ENCODE assay signal across 8 cellular contexts in the genomic region with DNA sequence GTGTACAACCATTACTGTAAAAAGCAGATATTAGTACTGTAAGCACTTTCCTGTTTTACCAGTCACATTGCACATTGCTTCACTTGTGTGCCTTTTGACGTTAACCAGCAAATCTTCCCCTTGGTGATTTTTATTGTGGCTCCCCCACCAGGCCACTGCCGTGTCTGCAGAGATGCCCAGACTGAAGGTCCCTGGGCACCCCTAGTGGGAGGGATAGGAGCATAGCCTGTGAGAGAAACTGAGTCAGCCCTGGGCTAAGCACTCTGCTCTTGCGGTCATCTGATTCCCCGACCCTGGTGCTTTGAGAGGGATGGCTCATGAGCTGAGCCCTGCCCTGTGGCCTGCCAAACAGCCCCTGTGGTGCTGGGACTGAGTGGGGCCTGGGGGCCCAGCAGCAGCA.
A peak's percentile ranks its signal among the peaks of the same experiment; 100 is the strongest.
DNase-seq lines count a peak whose midpoint lies in the region; ATAC-seq and TF ChIP-seq lines count a peak whose summit lies in the region.
"Had no signal": no experiment of that assay in that cellular context is flagged by ENCODE, and none has a peak within 500 bp of the region (broad histone marks: within the 10 kb centered on the region; RNA-seq: fewer than 3 reads in every experiment).

No MANE protein-coding gene starts in this region.

- no peaks in the 10 kb centered on the region for H3F3A ChIP-seq in GM23338 (replicated peaks; ENCODE audit: low read depth)

- peaks cover 30% of the 10 kb centered on the region for H3K4me1 Mint-ChIP-seq in GM23338
- peaks cover 53 to 60% (median 57%) of the 10 kb centered on the region in 3 donors for H3K4me1 Mint-ChIP-seq in T-cell
- H3K4me1 Mint-ChIP-seq in memory B cell = peaks cover 8% of the 10 kb centered on the region

- no peaks in the 10 kb centered on the region for H3K9me3 Mint-ChIP-seq in GM23338
- no peaks in the 10 kb centered on the region for H3K9me3 Mint-ChIP-seq in T-cell
- H3K9me3 Mint-ChIP-seq in memory B cell = no peaks in the 10 kb centered on the region

- H3K4me1 ChIP-seq in GM23338 (ENCODE audit: insufficient read depth) = no peaks in the 10 kb centered on the region
- H3K4me1 ChIP-seq in suprapubic skin = no peaks in the 10 kb centered on the region

- H3K4me3 Mint-ChIP-seq in GM23338 (no peak overlapping the region), T-cell (no peak overlapping the region), memory B cell (no peak overlapping the region)

- TF ChIP-seq POLR2A in suprapubic skin (IDR thresholded peaks at IDR 0.05) = no peak

- no peak overlapping the region for H3K4me2 ChIP-seq in GM23338

- H3K4me3 ChIP-seq in GM23338 (no peak overlapping the region), astrocyte of the spinal cord (ENCODE audit: low read depth, low read length) (no peak overlapping the region), suprapubic skin (no peak overlapping the region)
- H3K4me3 ChIP-seq: SJSA1 had no signal

- H4K20me1 ChIP-seq in GM23338 (replicated peaks; ENCODE audit: insufficient read depth) = peaks cover 14% of the 10 kb centered on the region; the same call in 1 of the 2 replicates

- peaks cover 16% of the 10 kb centered on the region for H3K36me3 Mint-ChIP-seq in GM23338 (ENCODE audit: low read depth)
- peaks cover 30% of the 10 kb centered on the region for H3K36me3 Mint-ChIP-seq in T-cell
- peaks cover 14% of the 10 kb centered on the region for H3K36me3 Mint-ChIP-seq in memory B cell

- peak; percentile 64 to 71 for TF ChIP-seq CTCF in GM23338 (conservative IDR thresholded peaks at IDR 0.05; ENCODE audit: low read depth in 2 of 2)
- peak; percentile 34 for TF ChIP-seq CTCF in astrocyte of the spinal cord (IDR thresholded peaks at IDR 0.05; ENCODE audit: low read depth, low read length)
- peak in 1 of 2 donors; percentile 11 for TF ChIP-seq CTCF in suprapubic skin (IDR thresholded peaks at IDR 0.05)

- whole genome bisulfite sequencing in suprapubic skin = 73% methylated on average over 4 of the region's 4 CpGs

- DNase-seq in GM23338 (ENCODE audit: low spot score) (peak; percentile 37), T-cell (peak; percentile 38 to 74 (median 62)), astrocyte of the spinal cord (ENCODE audit: low read depth, low spot score) (no peak), memory B cell (ENCODE audit: low spot score in 2 of 2) (peak in 1 of 2 donors; percentile 28), suprapubic skin (ENCODE audit: low spot score in 2 of 2) (no peak), NCI-H2081 treated with DMSO at 0.1 percent for 48 hours (lab: John Stamatoyannopoulos, UW) (no peak)

- H3K79me2 ChIP-seq in GM23338 (replicated peaks; ENCODE audit: insufficient read depth) = peaks cover 18% of the 10 kb centered on the region

- no peaks in the 10 kb centered on the region for H3K36me3 ChIP-seq in GM23338 (ENCODE audit: insufficient read depth)
- peaks cover 10% of the 10 kb centered on the region for H3K36me3 ChIP-seq in suprapubic skin
- H3K36me3 ChIP-seq: SJSA1 had no signal

- no peaks in the 10 kb centered on the region; the same call in 1 of the 2 replicates for H3K9me2 ChIP-seq in GM23338 (ENCODE audit: insufficient read depth)

- peak; percentile 71 for ATAC-seq in GM23338
- peak; percentile 85 to 89 (median 86) for ATAC-seq in T-cell (replicated peaks in 1 of 4)
- ATAC-seq in memory B cell (ENCODE audit: low read depth) = peak; percentile 59
- no peak for ATAC-seq in GM21576 (IDR thresholded peaks at IDR 0.05; ENCODE audit: unreplicated experiment)

- CTCF ChIA-PET in T-cell (lab: Charles Lee) = interaction anchor here (0.6 to 2.4 kb wide), 4 partner anchors 105 to 717 kb away, joined by 3 to 12 read pairs (median 6); no protein-coding TSS in a partner anchor

- no peaks in the 10 kb centered on the region for H3K9me3 ChIP-seq in suprapubic skin
- H3K9me3 ChIP-seq: SJSA1 had no signal

- POLR2A ChIA-PET in T-cell (lab: Charles Lee) = no interaction called here

- H3K27ac Mint-ChIP-seq in GM23338 = no peak overlapping the region
- peak overlapping the region in 1 of 2 donors; percentile 55 for H3K27ac Mint-ChIP-seq in T-cell
- no peak overlapping the region for H3K27ac Mint-ChIP-seq in memory B cell

- H3K27ac ChIP-seq in GM23338 (ENCODE audit: low read depth) = no peak overlapping the region
- H3K27ac ChIP-seq in suprapubic skin = no peak overlapping the region
- H3K27ac ChIP-seq: SJSA1 had no signal

- H3K27me3 Mint-ChIP-seq in GM23338 (ENCODE audit: insufficient read depth, low read depth, poor library complexity) = peaks cover 2% of the 10 kb centered on the region
- no peaks in the 10 kb centered on the region for H3K27me3 Mint-ChIP-seq in T-cell
- H3K27me3 Mint-ChIP-seq in memory B cell = no peaks in the 10 kb centered on the region

- in situ Hi-C loops in astrocyte of the spinal cord (cut with HindIII; ENCODE audit: low sequenced_read_pairs) = no loop called here

- no peak overlapping the region for H2AFZ ChIP-seq in GM23338

- H3K27me3 ChIP-seq in GM23338 (ENCODE audit: insufficient read depth) (no peaks in the 10 kb centered on the region), suprapubic skin (no peaks in the 10 kb centered on the region)
- H3K27me3 ChIP-seq: SJSA1 had no signal

- TF ChIP-seq EP300 in suprapubic skin (IDR thresholded peaks at IDR 0.05) = no peak

TF ChIP-seq in GM23338, 12 proteins besides CTCF, POLR2A, EP300 and RAD21 (continues in another document):
- no peak for TF ChIP-seq NANOG (IDR thresholded peaks at IDR 0.05; ENCODE audit: borderline replicate concordance)
- TF ChIP-seq JUNB (IDR thresholded peaks at IDR 0.05; ENCODE audit: unreplicated experiment) = no peak
- TF ChIP-seq, protein P1, sequence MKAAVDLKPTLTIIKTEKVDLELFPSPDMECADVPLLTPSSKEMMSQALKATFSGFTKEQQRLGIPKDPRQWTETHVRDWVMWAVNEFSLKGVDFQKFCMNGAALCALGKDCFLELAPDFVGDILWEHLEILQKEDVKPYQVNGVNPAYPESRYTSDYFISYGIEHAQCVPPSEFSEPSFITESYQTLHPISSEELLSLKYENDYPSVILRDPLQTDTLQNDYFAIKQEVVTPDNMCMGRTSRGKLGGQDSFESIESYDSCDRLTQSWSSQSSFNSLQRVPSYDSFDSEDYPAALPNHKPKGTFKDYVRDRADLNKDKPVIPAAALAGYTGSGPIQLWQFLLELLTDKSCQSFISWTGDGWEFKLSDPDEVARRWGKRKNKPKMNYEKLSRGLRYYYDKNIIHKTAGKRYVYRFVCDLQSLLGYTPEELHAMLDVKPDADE (IDR thresholded peaks at IDR 0.05) = no peak
- TF ChIP-seq, protein P2, sequence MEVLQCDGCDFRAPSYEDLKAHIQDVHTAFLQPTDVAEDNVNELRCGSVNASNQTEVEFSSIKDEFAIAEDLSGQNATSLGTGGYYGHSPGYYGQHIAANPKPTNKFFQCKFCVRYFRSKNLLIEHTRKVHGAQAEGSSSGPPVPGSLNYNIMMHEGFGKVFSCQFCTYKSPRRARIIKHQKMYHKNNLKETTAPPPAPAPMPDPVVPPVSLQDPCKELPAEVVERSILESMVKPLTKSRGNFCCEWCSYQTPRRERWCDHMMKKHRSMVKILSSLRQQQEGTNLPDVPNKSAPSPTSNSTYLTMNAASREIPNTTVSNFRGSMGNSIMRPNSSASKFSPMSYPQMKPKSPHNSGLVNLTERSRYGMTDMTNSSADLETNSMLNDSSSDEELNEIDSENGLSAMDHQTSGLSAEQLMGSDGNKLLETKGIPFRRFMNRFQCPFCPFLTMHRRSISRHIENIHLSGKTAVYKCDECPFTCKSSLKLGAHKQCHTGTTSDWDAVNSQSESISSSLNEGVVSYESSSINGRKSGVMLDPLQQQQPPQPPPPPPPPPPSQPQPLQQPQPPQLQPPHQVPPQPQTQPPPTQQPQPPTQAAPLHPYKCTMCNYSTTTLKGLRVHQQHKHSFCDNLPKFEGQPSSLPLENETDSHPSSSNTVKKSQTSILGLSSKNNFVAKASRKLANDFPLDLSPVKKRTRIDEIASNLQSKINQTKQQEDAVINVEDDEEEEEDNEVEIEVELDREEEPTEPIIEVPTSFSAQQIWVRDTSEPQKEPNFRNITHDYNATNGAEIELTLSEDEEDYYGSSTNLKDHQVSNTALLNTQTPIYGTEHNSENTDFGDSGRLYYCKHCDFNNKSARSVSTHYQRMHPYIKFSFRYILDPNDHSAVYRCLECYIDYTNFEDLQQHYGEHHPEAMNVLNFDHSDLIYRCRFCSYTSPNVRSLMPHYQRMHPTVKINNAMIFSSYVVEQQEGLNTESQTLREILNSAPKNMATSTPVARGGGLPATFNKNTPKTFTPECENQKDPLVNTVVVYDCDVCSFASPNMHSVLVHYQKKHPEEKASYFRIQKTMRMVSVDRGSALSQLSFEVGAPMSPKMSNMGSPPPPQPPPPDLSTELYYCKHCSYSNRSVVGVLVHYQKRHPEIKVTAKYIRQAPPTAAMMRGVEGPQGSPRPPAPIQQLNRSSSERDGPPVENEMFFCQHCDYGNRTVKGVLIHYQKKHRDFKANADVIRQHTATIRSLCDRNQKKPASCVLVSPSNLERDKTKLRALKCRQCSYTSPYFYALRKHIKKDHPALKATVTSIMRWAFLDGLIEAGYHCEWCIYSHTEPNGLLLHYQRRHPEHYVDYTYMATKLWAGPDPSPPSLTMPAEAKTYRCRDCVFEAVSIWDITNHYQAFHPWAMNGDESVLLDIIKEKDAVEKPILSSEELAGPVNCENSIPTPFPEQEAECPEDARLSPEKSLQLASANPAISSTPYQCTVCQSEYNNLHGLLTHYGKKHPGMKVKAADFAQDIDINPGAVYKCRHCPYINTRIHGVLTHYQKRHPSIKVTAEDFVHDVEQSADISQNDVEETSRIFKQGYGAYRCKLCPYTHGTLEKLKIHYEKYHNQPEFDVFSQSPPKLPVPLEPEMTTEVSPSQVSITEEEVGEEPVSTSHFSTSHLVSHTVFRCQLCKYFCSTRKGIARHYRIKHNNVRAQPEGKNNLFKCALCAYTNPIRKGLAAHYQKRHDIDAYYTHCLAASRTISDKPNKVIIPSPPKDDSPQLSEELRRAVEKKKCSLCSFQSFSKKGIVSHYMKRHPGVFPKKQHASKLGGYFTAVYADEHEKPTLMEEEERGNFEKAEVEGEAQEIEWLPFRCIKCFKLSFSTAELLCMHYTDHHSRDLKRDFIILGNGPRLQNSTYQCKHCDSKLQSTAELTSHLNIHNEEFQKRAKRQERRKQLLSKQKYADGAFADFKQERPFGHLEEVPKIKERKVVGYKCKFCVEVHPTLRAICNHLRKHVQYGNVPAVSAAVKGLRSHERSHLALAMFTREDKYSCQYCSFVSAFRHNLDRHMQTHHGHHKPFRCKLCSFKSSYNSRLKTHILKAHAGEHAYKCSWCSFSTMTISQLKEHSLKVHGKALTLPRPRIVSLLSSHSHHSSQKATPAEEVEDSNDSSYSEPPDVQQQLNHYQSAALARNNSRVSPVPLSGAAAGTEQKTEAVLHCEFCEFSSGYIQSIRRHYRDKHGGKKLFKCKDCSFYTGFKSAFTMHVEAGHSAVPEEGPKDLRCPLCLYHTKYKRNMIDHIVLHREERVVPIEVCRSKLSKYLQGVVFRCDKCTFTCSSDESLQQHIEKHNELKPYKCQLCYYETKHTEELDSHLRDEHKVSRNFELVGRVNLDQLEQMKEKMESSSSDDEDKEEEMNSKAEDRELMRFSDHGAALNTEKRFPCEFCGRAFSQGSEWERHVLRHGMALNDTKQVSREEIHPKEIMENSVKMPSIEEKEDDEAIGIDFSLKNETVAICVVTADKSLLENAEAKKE (CRISPR knock-in tag; IDR thresholded peaks at IDR 0.05) = no peak
- no peak for TF ChIP-seq EZH2phosphoT487 (IDR thresholded peaks at IDR 0.05; ENCODE audit: unreplicated experiment)
- no peak for TF ChIP-seq EZH2 (IDR thresholded peaks at IDR 0.05; ENCODE audit: low read depth, unreplicated experiment)

Comparison
In these comparisons a context has a peak if more than half of its experiments do, and no peak if none do; other contexts are left out.
1. DNase-seq: peak in GM23338 (single experiment) and T-cell (34 of 34); none in astrocyte of the spinal cord (single experiment), suprapubic skin (0 of 2) and NCI-H2081 treated with DMSO at 0.1 percent for 48 hours (single experiment).